8 cellular contexts compared by ENCODE assay signal in genomic region chr1:179080866-179081695, GRCh38. TPM values are rescaled to one million over a fixed set of nuclear protein-coding genes. Genes with fewer than 3 reads are reported as not detected.
DNase-seq lines count a peak whose midpoint lies in the region; ATAC-seq and TF ChIP-seq lines count a peak whose summit lies in the region.

No MANE protein-coding gene starts in this region.

- H3K27ac Mint-ChIP-seq in CD14-positive monocyte = peak overlapping the region; percentile 94 to 97 (median 95)

- H3K4me3 ChIP-seq in PC-9 (peak overlapping the region; percentile 79), choroid plexus epithelial cell (ENCODE audit: low read depth, low read length) (peak overlapping the region; percentile 88), muscle layer of duodenum (ENCODE audit: low read depth in 1 of 2, low read length in 2 of 2) (peak overlapping the region; percentile 87 to 90), upper lobe of right lung (peak overlapping the region; percentile 94)

- peaks cover 12 to 20% of the 10 kb centered on the region in 2 donors for H3K36me3 Mint-ChIP-seq in CD14-positive monocyte

- no peaks in the 10 kb centered on the region for H3K9me3 ChIP-seq in PC-9 (ENCODE audit: insufficient read depth, low read depth)
- no peaks in the 10 kb centered on the region for H3K9me3 ChIP-seq in muscle layer of duodenum (ENCODE audit: control insufficient read depth in 1 of 2, low read length in 2 of 2)
- H3K9me3 ChIP-seq in upper lobe of right lung = no peaks in the 10 kb centered on the region

- peak overlapping the region; percentile 76 for H3K27ac ChIP-seq in PC-9
- H3K27ac ChIP-seq in muscle layer of duodenum (ENCODE audit: low read length) = peak overlapping the region; percentile 82
- H3K27ac ChIP-seq in upper lobe of right lung = peak overlapping the region; percentile 91

- peak overlapping the region; percentile 84 for H2AFZ ChIP-seq in PC-9

- ATAC-seq in GM21515 (IDR thresholded peaks at IDR 0.05; ENCODE audit: unreplicated experiment) = peak; percentile 10
- no peak for ATAC-seq in upper lobe of right lung

- H3K9me3 Mint-ChIP-seq in CD14-positive monocyte = no peaks in the 10 kb centered on the region

- peak; percentile 60 for DNase-seq in CD14-positive monocyte (ENCODE audit: low spot score)
- no peak for DNase-seq in PC-9
- DNase-seq in choroid plexus epithelial cell (ENCODE audit: low read depth) = no peak
- no peak for DNase-seq in upper lobe of right lung
- no peak for DNase-seq in NCI-H1436 (lab: John Stamatoyannopoulos, UW)
- DNase-seq in NCI-H187 (lab: John Stamatoyannopoulos, UW) = no peak

- peak overlapping the region; percentile 90 for H3K4me2 ChIP-seq in PC-9

- H3K27me3 ChIP-seq in PC-9 (ENCODE audit: insufficient read depth, low read depth) (no peaks in the 10 kb centered on the region), muscle layer of duodenum (ENCODE audit: low read depth, low read length) (no peaks in the 10 kb centered on the region), upper lobe of right lung (no peaks in the 10 kb centered on the region)

- peak overlapping the region; percentile 96 to 98 for H3K4me3 Mint-ChIP-seq in CD14-positive monocyte

- intact Hi-C loops in CD14-positive monocyte (cut with micrococcal nuclease) = loop anchor here (5.0 kb wide), 2 partner anchors 211 to 286 kb away; partner anchors contain the start of genes AXDND1 (in 2 of the 2) and SOAT1 (in 2 of the 2)
- intact Hi-C loops in PC-9 (cut with micrococcal nuclease; ENCODE audit: unreplicated experiment) = loop anchor here (2.0 to 5.0 kb wide), 2 partner anchors 54 to 550 kb away; partner anchors contain the start of gene FAM20B
- intact Hi-C loops in upper lobe of right lung (cut with DNase I) = no loop called here

- peaks cover 27% of the 10 kb centered on the region for H3K4me1 Mint-ChIP-seq in CD14-positive monocyte

- H3F3A ChIP-seq in PC-9 (ENCODE audit: insufficient read depth, low read depth) = peaks cover 41% of the 10 kb centered on the region

- H3K9me2 ChIP-seq in PC-9 (ENCODE audit: insufficient read depth) = no peaks in the 10 kb centered on the region

- H3K79me2 ChIP-seq in PC-9 (ENCODE audit: low read depth) = peaks cover 28% of the 10 kb centered on the region

- no peak for TF ChIP-seq CTCF in CD14-positive monocyte (IDR thresholded peaks at IDR 0.05)
- no peak for TF ChIP-seq CTCF in PC-9 (conservative IDR thresholded peaks at IDR 0.05)
- TF ChIP-seq CTCF in choroid plexus epithelial cell (conservative IDR thresholded peaks at IDR 0.05; ENCODE audit: low read depth, low read length) = no peak
- no peak for TF ChIP-seq CTCF in upper lobe of right lung (IDR thresholded peaks at IDR 0.05)

- no peaks in the 10 kb centered on the region for H4K20me1 ChIP-seq in PC-9 (ENCODE audit: insufficient read depth)

- CTCF ChIA-PET in PC-9 (lab: Charles Lee) = no interaction called here

- POLR2A ChIA-PET in PC-9 (lab: Charles Lee; ENCODE audit: unreplicated experiment) = interaction anchor here (0.5 kb wide), 2 partner anchors 11 to 214 kb away, joined by 3 read pairs; no protein-coding TSS in a partner anchor

- H3K36me3 ChIP-seq in PC-9 (ENCODE audit: low read depth) = 0 out of 2 replicates have a peak, but pooled peaks cover 4% of the 10 kb centered on the region
- peaks cover 5 to 11% of the 10 kb centered on the region in 2 donors for H3K36me3 ChIP-seq in muscle layer of duodenum (ENCODE audit: control insufficient read depth in 1 of 2, insufficient read depth in 2 of 2, low read length in 2 of 2)
- peaks cover 14% of the 10 kb centered on the region for H3K36me3 ChIP-seq in upper lobe of right lung

- peaks cover 0 to 2% (median 0%) of the 10 kb centered on the region in 3 donors for H3K27me3 Mint-ChIP-seq in CD14-positive monocyte (ENCODE audit: low read depth in 3 of 3)

- BruUV-seq in PC-9 (replicated peaks; lab: Mats Ljungman, UMichigan) = TSS peak; percentile 93

- peaks cover 32% of the 10 kb centered on the region for H3K4me1 ChIP-seq in PC-9 (replicated peaks; ENCODE audit: insufficient read depth)
- H3K4me1 ChIP-seq in muscle layer of duodenum (ENCODE audit: control insufficient read depth in 1 of 2, insufficient read depth in 2 of 2, low read length in 2 of 2) = peaks cover 13 to 16% of the 10 kb centered on the region in 2 donors
- peaks cover 14% of the 10 kb centered on the region for H3K4me1 ChIP-seq in upper lobe of right lung

RNA-seq across cellular contexts. Expression of gene TOR3A, which starts 0.8 kb away (rescaled TPM):
- 10 to 100 TPM; 60.9 to 67.8 TPM for polyA plus RNA-seq in CD14-positive monocyte
- total RNA-seq in PC-9 (2021) (31.6 and 35.6 TPM in 2 replicates), upper lobe of right lung (23.0 TPM)

RNA-seq across cellular contexts. Expression of gene FAM20B, which starts 55.4 kb away (rescaled TPM):
- 1 to 10 TPM; 4.0 to 4.4 TPM for polyA plus RNA-seq in CD14-positive monocyte
- 68.1 and 80.5 TPM in 2 replicates for total RNA-seq in PC-9 (2021)
- 44.0 TPM for total RNA-seq in upper lobe of right lung
